Comparison of ENCODE assay signal across 13 cellular contexts in genomic region chr3:172208586-172209332, GRCh38.
DNase-seq lines count a peak whose midpoint lies in the region; ATAC-seq and TF ChIP-seq lines count a peak whose summit lies in the region.
"Had no signal": no experiment of that assay in that cellular context is flagged by ENCODE, and none has a peak within 500 bp of the region (broad histone marks: within the 10 kb centered on the region; RNA-seq: fewer than 3 reads in every experiment).

No MANE protein-coding gene starts in this region.

- ATAC-seq in sciatic nerve: no peak

- peak; percentile 67 for DNase-seq in NK-92 treated with Interleukin-12 subunit alpha and Interleukin-12 subunit beta, amount 100 ng/mL, for 24 hours (lab: John Stamatoyannopoulos, UW)
- DNase-seq in NK-92 (lab: John Stamatoyannopoulos, UW; ENCODE audit: unreplicated experiment) (no peak), coronary artery (ENCODE audit: low spot score) (no peak), left kidney (ENCODE audit: low read depth, low spot score) (peak; percentile 26), tibial artery (no peak), DMS 273 treated with DMSO at 0.1 percent for 48 hours (lab: John Stamatoyannopoulos, UW) (no peak), NCI-H187 treated with DMSO at 0.1 percent for 48 hours (lab: John Stamatoyannopoulos, UW) (no peak), sciatic nerve (ENCODE audit: low spot score) (no peak)
- DNase-seq: activated CD8-positive, alpha-beta memory T cell treated with anti-CD3 and anti-CD28 coated beads, Interleukin-2, amount 50 U/mL, for 4 hours; DMS79; NCI-H1930; OCI-M1; stimulated activated naive CD4-positive, alpha-beta T cell treated with Interleukin-2 at 50 U/mL for 16 hours had no signal

- H3K27ac ChIP-seq in coronary artery: peak overlapping the region; percentile 68 to 88
- peak overlapping the region; percentile 57 to 76 for H3K27ac ChIP-seq in tibial artery

- no peaks in the 10 kb centered on the region for H3K36me3 ChIP-seq in tibial artery

- no peak overlapping the region for H3K4me3 ChIP-seq in coronary artery
- peak overlapping the region in 1 of 2 donors; percentile 24 for H3K4me3 ChIP-seq in tibial artery

- intact Hi-C loops in tibial artery (cut with DNase I; ENCODE audit: low total_unique reads): loop anchor here (10.0 kb wide), 1 partner anchor 106 kb away; no protein-coding TSS in a partner anchor
- intact Hi-C loops in sciatic nerve (cut with DNase I): no loop called here

- H3K9me3 ChIP-seq in tibial artery: no peaks in the 10 kb centered on the region

- peaks cover 0 to 73% (median 44%) of the 10 kb centered on the region in 4 donors for H3K4me1 ChIP-seq in tibial artery

- TF ChIP-seq CTCF in coronary artery (IDR thresholded peaks at IDR 0.05): no peak
- TF ChIP-seq CTCF in tibial artery (IDR thresholded peaks at IDR 0.05): no peak

- H3K27me3 ChIP-seq in tibial artery: no peaks in the 10 kb centered on the region

Comparison
In these comparisons a context has a peak if more than half of its experiments do, and no peak if none do; other contexts are left out.
1. DNase-seq: peak in NK-92 treated with Interleukin-12 subunit alpha and Interleukin-12 subunit beta, amount 100 ng/mL, for 24 hours (single experiment) and left kidney (single experiment); none in NK-92 (single experiment), coronary artery (single experiment), tibial artery (0 of 2), DMS 273 treated with DMSO at 0.1 percent for 48 hours (single experiment), NCI-H187 treated with DMSO at 0.1 percent for 48 hours (single experiment) and sciatic nerve (single experiment).